Comparison of ENCODE assay signal across 1 cellular context in genomic region chr13:113033054-113033453, GRCh38.
TF ChIP-seq lines count a peak whose summit lies in the region.

No MANE protein-coding gene starts in this region.

TF ChIP-seq in K562, 482 proteins besides CTCF, POLR2A, EP300 and RAD21:
- no peak for TF ChIP-seq ZKSCAN3 (CRISPR knock-in tag; IDR thresholded peaks at IDR 0.05)
- TF ChIP-seq SAFB (IDR thresholded peaks at IDR 0.05; ENCODE audit: borderline replicate concordance, low read depth, low read length), result peak; percentile 78; the same call in 1 of the 2 replicates
TF ChIP-seq in K562: peak in this region for 1.
